ENCODE assay signal across 25 cellular contexts in the genomic region with DNA sequence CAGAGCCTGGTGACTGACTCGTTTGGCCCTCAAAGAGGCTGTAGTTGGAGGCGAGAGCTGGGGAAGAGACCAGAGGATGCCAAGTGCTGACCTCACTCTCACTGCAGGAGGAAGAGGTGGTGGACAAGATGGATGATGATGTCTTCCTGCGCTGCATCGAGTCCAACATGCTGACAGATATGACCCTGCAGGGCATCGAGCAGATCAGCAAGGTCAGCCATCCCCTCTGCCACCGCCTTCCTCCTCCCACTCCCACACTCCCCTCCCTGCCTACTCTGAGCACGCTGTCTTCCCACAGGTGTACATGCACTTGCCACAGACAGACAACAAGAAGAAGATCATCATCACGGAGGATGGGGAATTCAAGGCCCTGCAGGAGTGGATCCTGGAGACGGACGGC. TPM values are rescaled to one million over a fixed set of nuclear protein-coding genes. Genes with fewer than 3 reads are reported as not detected.
DNase-seq lines count a peak whose midpoint lies in the region; ATAC-seq and TF ChIP-seq lines count a peak whose summit lies in the region.
"Had no signal": no experiment of that assay in that cellular context is flagged by ENCODE, and none has a peak within 500 bp of the region (broad histone marks: within the 10 kb centered on the region; RNA-seq: fewer than 3 reads in every experiment).

No MANE protein-coding gene starts in this region.

- no peak for ATAC-seq in central memory CD8-positive, alpha-beta T cell (replicated peaks; ENCODE audit: extremely low read depth, poor library complexity, severe bottlenecking)
- no peak for ATAC-seq in stimulated activated effector memory CD8-positive, alpha-beta T cell treated with anti-CD3 and anti-CD28 coated beads, Interleukin-12 subunit alpha, Interleukin-12 subunit beta, amount 100 ng/mL, for 72 hours
- no peak for ATAC-seq in HG02938 (IDR thresholded peaks at IDR 0.05; ENCODE audit: unreplicated experiment)
- ATAC-seq: K562, SK-N-SH treated with all-trans-retinoic acid at 6 μM for 48 hours had no signal

- H3K4me1 Mint-ChIP-seq in activated T-cell treated with anti-CD3 and anti-CD28 coated beads, Interleukin-2, amount 50 U/mL, for 24 hours (ENCODE audit: low read depth): no peaks in the 10 kb centered on the region
- H3K4me1 Mint-ChIP-seq in central memory CD8-positive, alpha-beta T cell: peaks cover 8% of the 10 kb centered on the region
- peaks cover 15% of the 10 kb centered on the region for H3K4me1 Mint-ChIP-seq in stimulated activated effector memory CD8-positive, alpha-beta T cell treated with anti-CD3 and anti-CD28 coated beads, Interleukin-12 subunit alpha, Interleukin-12 subunit beta, amount 100 ng/mL, for 72 hours
- H3K4me1 Mint-ChIP-seq: H9 had no signal

- H3K36me3 ChIP-seq in thyroid gland: peaks cover 71 to 79% of the 10 kb centered on the region in 2 donors

- WGBS in thyroid gland, 2 donors: 82 to 86% methylated on average over 10 of the region's 10 CpGs

- H3K27me3 Mint-ChIP-seq in activated T-cell treated with anti-CD3 and anti-CD28 coated beads, Interleukin-2, amount 50 U/mL, for 24 hours: no peaks in the 10 kb centered on the region
- no peaks in the 10 kb centered on the region for H3K27me3 Mint-ChIP-seq in central memory CD8-positive, alpha-beta T cell

- H3K9me3 ChIP-seq in thyroid gland: no peaks in the 10 kb centered on the region
- H3K9me3 ChIP-seq: ascending aorta, BLaER1, colonic mucosa, thoracic aorta had no signal

- no peak overlapping the region for H3K4me3 Mint-ChIP-seq in activated T-cell treated with anti-CD3 and anti-CD28 coated beads, Interleukin-2, amount 50 U/mL, for 24 hours
- H3K4me3 Mint-ChIP-seq in central memory CD8-positive, alpha-beta T cell: no peak overlapping the region
- no peak overlapping the region for H3K4me3 Mint-ChIP-seq in stimulated activated effector memory CD8-positive, alpha-beta T cell treated with anti-CD3 and anti-CD28 coated beads, Interleukin-12 subunit alpha, Interleukin-12 subunit beta, amount 100 ng/mL, for 72 hours
- H3K4me3 Mint-ChIP-seq: H9, mesothelial cell of epicardium had no signal

- intact Hi-C loops in thyroid gland (cut with DNase I): no loop called here

- TF ChIP-seq CTCF in thyroid gland (IDR thresholded peaks at IDR 0.05): no peak

- no peak overlapping the region for H3K4me3 ChIP-seq in thyroid gland (replicated peaks in 1 of 3)
- H3K4me3 ChIP-seq: ascending aorta, BLaER1, colonic mucosa, K562, thoracic aorta had no signal

- H3K9me3 Mint-ChIP-seq in activated T-cell treated with anti-CD3 and anti-CD28 coated beads, Interleukin-2, amount 50 U/mL, for 24 hours: no peaks in the 10 kb centered on the region
- no peaks in the 10 kb centered on the region for H3K9me3 Mint-ChIP-seq in central memory CD8-positive, alpha-beta T cell
- no peaks in the 10 kb centered on the region for H3K9me3 Mint-ChIP-seq in stimulated activated effector memory CD8-positive, alpha-beta T cell treated with anti-CD3 and anti-CD28 coated beads, Interleukin-12 subunit alpha, Interleukin-12 subunit beta, amount 100 ng/mL, for 72 hours
- H3K9me3 Mint-ChIP-seq: activated T-helper 2 cell treated with anti-CD3 and anti-CD28 coated beads, Interferon-gamma antibody, Interleukin-2, Interleukin-4, amounts not matched to agents 10 μg/mL and 5 μg/mL and 100 μg/mL, durations not matched to agents 14 hours and 24 hours and 36 hours; H9; mesothelial cell of epicardium had no signal

- peaks cover 96% of the 10 kb centered on the region for H3K36me3 Mint-ChIP-seq in activated T-cell treated with anti-CD3 and anti-CD28 coated beads, Interleukin-2, amount 50 U/mL, for 24 hours (ENCODE audit: low read depth)
- H3K36me3 Mint-ChIP-seq in central memory CD8-positive, alpha-beta T cell (ENCODE audit: insufficient read depth): peaks cover 82% of the 10 kb centered on the region
- peaks cover 91% of the 10 kb centered on the region for H3K36me3 Mint-ChIP-seq in stimulated activated effector memory CD8-positive, alpha-beta T cell treated with anti-CD3 and anti-CD28 coated beads, Interleukin-12 subunit alpha, Interleukin-12 subunit beta, amount 100 ng/mL, for 72 hours

- TF ChIP-seq POLR2A in thyroid gland (IDR thresholded peaks at IDR 0.05): no peak

- H3K27ac ChIP-seq in thyroid gland: no peak overlapping the region
- H3K27ac ChIP-seq: 22Rv1, ascending aorta, BLaER1, colonic mucosa, thoracic aorta had no signal

- peak overlapping the region; percentile 6 for H3K27ac Mint-ChIP-seq in activated T-cell treated with anti-CD3 and anti-CD28 coated beads, Interleukin-2, amount 50 U/mL, for 24 hours
- peak overlapping the region; percentile 69 for H3K27ac Mint-ChIP-seq in central memory CD8-positive, alpha-beta T cell (ENCODE audit: low read depth)
- peak overlapping the region; percentile 69 for H3K27ac Mint-ChIP-seq in stimulated activated effector memory CD8-positive, alpha-beta T cell treated with anti-CD3 and anti-CD28 coated beads, Interleukin-12 subunit alpha, Interleukin-12 subunit beta, amount 100 ng/mL, for 72 hours
- H3K27ac Mint-ChIP-seq: activated T-helper 2 cell treated with anti-CD3 and anti-CD28 coated beads, Interferon-gamma antibody, Interleukin-2, Interleukin-4, amounts not matched to agents 10 μg/mL and 5 μg/mL and 100 μg/mL, durations not matched to agents 14 hours and 24 hours and 36 hours; H9; mesothelial cell of epicardium had no signal

- no peaks in the 10 kb centered on the region for H3K27me3 ChIP-seq in thyroid gland
- H3K27me3 ChIP-seq: ascending aorta, BLaER1, colonic mucosa had no signal

- H3K4me1 ChIP-seq in thyroid gland: no peaks in the 10 kb centered on the region
- H3K4me1 ChIP-seq: ascending aorta, BLaER1 had no signal

- no peak for DNase-seq in activated T-cell treated with anti-CD3 and anti-CD28 coated beads, Interleukin-2, amount 50 U/mL, for 24 hours
- DNase-seq in activated T-cell treated with anti-CD3 and anti-CD28 coated beads, Interleukin-2, amount 50 U/mL, for 48 hours: no peak
- no peak for DNase-seq in central memory CD8-positive, alpha-beta T cell (ENCODE audit: low spot score in 2 of 2)
- DNase-seq in stimulated activated effector memory CD8-positive, alpha-beta T cell treated with anti-CD3 and anti-CD28 coated beads, Interleukin-12 subunit alpha, Interleukin-12 subunit beta, amount 100 ng/mL, for 72 hours (ENCODE audit: low spot score in 2 of 2): no peak
- no peak for DNase-seq in thyroid gland
- DNase-seq: activated CD4-positive, CD25-positive, alpha-beta regulatory T cell treated with anti-CD3 and anti-CD28 coated beads, Interleukin-2, amount 50 U/mL, for 72 hours; colonic mucosa; H9; MV-4-11; NCI-H1930; NK-92 treated with Interleukin-12 subunit alpha and Interleukin-12 subunit beta, amount 100 ng/mL, for 24 hours had no signal

RNA-seq across cellular contexts. Expression of gene POLR2A, which starts 26.9 kb away (rescaled TPM):
- 100 to 1,000 TPM in 2 of 4 donors, 10 to 100 TPM in 2; 47.6 to 125 (median 82.2) TPM for total RNA-seq in thyroid gland

RNA-seq across cellular contexts. Expression of gene SLC35G6, which starts 29.9 kb away (rescaled TPM):
- total RNA-seq in thyroid gland: not detected
- total RNA-seq: activated T-helper 2 cell treated with anti-CD3 and anti-CD28 coated beads, Interferon-gamma antibody, Interleukin-2, Interleukin-4, amounts not matched to agents 10 μg/mL and 5 μg/mL and 100 μg/mL, durations not matched to agents 14 hours and 24 hours and 36 hours; ascending aorta; colonic mucosa; endothelial cell of umbilical vein; frontal cortex; G401; H9; K562; mesothelial cell of epicardium; NCI-H460; renal cortical epithelial cell; thoracic aorta had no signal

RNA-seq across cellular contexts. Expression of gene ZBTB4, which starts 31.7 kb away (rescaled TPM):
- total RNA-seq in thyroid gland: 10 to 100 TPM; 58.5 to 85.2 (median 79.9) TPM

RNA-seq across cellular contexts. Expression of gene TNFSF12, which starts 37.8 kb away (rescaled TPM):
- total RNA-seq in thyroid gland: 10 to 100 TPM; 17.9 to 39.9 (median 30.8) TPM
- total RNA-seq: G401 had no signal

RNA-seq across cellular contexts. Expression of gene TNFSF13, which starts 47.4 kb away (rescaled TPM):
- 10 to 100 TPM; 11.7 to 32.2 (median 24.8) TPM for total RNA-seq in thyroid gland
- total RNA-seq: G401 had no signal

Comparison
In these comparisons a context has a peak if more than half of its experiments do, and no peak if none do; other contexts are left out.
1. H3K27ac Mint-ChIP-seq: peak in every context shown above with its lines; median percentile 69 in central memory CD8-positive, alpha-beta T cell; 69 in stimulated activated effector memory CD8-positive, alpha-beta T cell treated with anti-CD3 and anti-CD28 coated beads, Interleukin-12 subunit alpha, Interleukin-12 subunit beta, amount 100 ng/mL, for 72 hours; 6 in activated T-cell treated with anti-CD3 and anti-CD28 coated beads, Interleukin-2, amount 50 U/mL, for 24 hours.